In the genomic region with DNA sequence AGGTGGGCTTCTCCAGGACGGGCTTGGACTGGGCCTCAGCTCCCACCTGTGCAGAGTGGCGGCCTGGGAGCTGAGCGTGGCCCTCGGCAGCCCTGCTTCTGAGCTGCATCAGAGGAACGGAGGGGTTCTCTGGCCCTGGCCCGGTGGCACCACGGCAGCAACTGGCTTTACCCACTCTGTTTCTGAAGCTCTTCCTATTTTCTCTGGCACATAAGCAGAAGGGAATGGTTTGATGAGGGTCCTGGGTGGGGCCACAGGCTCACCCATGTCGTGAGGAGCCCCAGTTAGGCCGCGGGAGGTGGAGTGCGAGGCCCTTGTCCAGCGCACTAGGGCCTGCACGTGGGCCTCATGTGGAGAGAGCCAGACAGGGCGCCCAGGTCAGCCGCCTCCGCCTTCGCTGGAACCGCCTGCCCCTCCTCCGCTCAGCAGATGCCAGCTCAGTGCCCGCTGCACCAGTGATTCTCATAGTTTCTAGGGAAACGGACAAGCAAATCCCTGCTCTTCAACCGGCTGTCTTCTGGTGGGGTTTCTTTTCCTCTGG, we compare ENCODE assay signal across 1 cellular context.
TF ChIP-seq lines count a peak whose summit lies in the region.

No MANE protein-coding gene starts in this region.

TF ChIP-seq in WTC11, 78 proteins besides CTCF, POLR2A, EP300 and RAD21 (continued from another document):
- TF ChIP-seq, protein P1, sequence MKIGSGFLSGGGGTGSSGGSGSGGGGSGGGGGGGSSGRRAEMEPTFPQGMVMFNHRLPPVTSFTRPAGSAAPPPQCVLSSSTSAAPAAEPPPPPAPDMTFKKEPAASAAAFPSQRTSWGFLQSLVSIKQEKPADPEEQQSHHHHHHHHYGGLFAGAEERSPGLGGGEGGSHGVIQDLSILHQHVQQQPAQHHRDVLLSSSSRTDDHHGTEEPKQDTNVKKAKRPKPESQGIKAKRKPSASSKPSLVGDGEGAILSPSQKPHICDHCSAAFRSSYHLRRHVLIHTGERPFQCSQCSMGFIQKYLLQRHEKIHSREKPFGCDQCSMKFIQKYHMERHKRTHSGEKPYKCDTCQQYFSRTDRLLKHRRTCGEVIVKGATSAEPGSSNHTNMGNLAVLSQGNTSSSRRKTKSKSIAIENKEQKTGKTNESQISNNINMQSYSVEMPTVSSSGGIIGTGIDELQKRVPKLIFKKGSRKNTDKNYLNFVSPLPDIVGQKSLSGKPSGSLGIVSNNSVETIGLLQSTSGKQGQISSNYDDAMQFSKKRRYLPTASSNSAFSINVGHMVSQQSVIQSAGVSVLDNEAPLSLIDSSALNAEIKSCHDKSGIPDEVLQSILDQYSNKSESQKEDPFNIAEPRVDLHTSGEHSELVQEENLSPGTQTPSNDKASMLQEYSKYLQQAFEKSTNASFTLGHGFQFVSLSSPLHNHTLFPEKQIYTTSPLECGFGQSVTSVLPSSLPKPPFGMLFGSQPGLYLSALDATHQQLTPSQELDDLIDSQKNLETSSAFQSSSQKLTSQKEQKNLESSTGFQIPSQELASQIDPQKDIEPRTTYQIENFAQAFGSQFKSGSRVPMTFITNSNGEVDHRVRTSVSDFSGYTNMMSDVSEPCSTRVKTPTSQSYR (CRISPR knock-in tag; IDR thresholded peaks at IDR 0.05): no peak
- TF ChIP-seq, protein P2, sequence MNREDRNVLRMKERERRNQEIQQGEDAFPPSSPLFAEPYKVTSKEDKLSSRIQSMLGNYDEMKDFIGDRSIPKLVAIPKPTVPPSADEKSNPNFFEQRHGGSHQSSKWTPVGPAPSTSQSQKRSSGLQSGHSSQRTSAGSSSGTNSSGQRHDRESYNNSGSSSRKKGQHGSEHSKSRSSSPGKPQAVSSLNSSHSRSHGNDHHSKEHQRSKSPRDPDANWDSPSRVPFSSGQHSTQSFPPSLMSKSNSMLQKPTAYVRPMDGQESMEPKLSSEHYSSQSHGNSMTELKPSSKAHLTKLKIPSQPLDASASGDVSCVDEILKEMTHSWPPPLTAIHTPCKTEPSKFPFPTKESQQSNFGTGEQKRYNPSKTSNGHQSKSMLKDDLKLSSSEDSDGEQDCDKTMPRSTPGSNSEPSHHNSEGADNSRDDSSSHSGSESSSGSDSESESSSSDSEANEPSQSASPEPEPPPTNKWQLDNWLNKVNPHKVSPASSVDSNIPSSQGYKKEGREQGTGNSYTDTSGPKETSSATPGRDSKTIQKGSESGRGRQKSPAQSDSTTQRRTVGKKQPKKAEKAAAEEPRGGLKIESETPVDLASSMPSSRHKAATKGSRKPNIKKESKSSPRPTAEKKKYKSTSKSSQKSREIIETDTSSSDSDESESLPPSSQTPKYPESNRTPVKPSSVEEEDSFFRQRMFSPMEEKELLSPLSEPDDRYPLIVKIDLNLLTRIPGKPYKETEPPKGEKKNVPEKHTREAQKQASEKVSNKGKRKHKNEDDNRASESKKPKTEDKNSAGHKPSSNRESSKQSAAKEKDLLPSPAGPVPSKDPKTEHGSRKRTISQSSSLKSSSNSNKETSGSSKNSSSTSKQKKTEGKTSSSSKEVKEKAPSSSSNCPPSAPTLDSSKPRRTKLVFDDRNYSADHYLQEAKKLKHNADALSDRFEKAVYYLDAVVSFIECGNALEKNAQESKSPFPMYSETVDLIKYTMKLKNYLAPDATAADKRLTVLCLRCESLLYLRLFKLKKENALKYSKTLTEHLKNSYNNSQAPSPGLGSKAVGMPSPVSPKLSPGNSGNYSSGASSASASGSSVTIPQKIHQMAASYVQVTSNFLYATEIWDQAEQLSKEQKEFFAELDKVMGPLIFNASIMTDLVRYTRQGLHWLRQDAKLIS (CRISPR knock-in tag; IDR thresholded peaks at IDR 0.05; ENCODE audit: borderline replicate concordance): no peak
- no peak for TF ChIP-seq ESRRA (CRISPR knock-in tag; IDR thresholded peaks at IDR 0.05; ENCODE audit: borderline replicate concordance)
- TF ChIP-seq, protein P3, sequence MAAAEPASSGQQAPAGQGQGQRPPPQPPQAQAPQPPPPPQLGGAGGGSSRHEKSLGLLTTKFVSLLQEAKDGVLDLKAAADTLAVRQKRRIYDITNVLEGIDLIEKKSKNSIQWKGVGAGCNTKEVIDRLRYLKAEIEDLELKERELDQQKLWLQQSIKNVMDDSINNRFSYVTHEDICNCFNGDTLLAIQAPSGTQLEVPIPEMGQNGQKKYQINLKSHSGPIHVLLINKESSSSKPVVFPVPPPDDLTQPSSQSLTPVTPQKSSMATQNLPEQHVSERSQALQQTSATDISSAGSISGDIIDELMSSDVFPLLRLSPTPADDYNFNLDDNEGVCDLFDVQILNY (CRISPR knock-in tag; IDR thresholded peaks at IDR 0.05): no peak
